8 cellular contexts compared by ENCODE assay signal in the genomic region with DNA sequence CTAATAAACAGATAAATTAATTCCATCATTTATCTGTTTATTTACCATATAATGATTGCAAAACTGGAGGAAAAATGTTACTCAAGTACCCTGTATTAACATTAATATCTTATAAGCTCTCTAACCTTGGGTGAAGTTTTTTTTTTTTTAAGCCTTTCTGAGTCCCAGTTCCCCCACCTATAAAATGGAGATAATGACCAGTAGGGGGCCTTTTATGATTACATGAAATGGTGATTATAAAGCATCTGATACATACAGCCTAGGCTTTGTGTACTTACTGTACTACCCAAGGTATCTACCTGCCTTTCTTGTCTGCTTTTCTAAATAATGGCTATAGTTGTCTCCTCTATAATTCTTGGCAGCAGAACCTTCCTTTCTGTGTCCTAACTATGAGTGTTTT. TPM values are rescaled to one million over a fixed set of nuclear protein-coding genes. Genes with fewer than 3 reads are reported as not detected.
DNase-seq lines count a peak whose midpoint lies in the region; ATAC-seq lines count a peak whose summit lies in the region.

No MANE protein-coding gene starts in this region.

- H3K9me3 Mint-ChIP-seq in activated T-helper 17 cell treated with anti-CD3 and anti-CD28 coated beads, Interleukin-2, amount 50 U/mL, for 72 hours = no peaks in the 10 kb centered on the region

- H4K8ac ChIP-seq in mesenchymal stem cell (ENCODE audit: low read length) = no peak overlapping the region

- no peaks in the 10 kb centered on the region for H3K4me1 ChIP-seq in mesenchymal stem cell (ENCODE audit: control insufficient read depth, insufficient read depth, low read depth, low read length)

- peak; percentile 59 for ATAC-seq in activated T-helper 17 cell treated with anti-CD3 and anti-CD28 coated beads, Interleukin-2, amount 50 U/mL, for 72 hours (replicated peaks)
- no peak for ATAC-seq in GM18517 (IDR thresholded peaks at IDR 0.05; ENCODE audit: unreplicated experiment)

- H2BK5ac ChIP-seq in mesenchymal stem cell (ENCODE audit: low read depth, low read length, poor library complexity, severe bottlenecking) = no peak overlapping the region

- H3K23ac ChIP-seq in mesenchymal stem cell (ENCODE audit: low read length in 2 of 2) = no peak overlapping the region

- H2BK15ac ChIP-seq in mesenchymal stem cell (ENCODE audit: low read depth, poor library complexity, severe bottlenecking) = no peak overlapping the region

- no peak overlapping the region for H3K4me2 ChIP-seq in mesenchymal stem cell (ENCODE audit: low read length, poor library complexity, severe bottlenecking)

- DNase-seq in DMS 273 treated with DMSO at 0.1 percent for 48 hours (lab: John Stamatoyannopoulos, UW) (peak; percentile 10), LoVo (ENCODE audit: low spot score) (peak; percentile 54), mesenchymal stem cell (peak; percentile 49), H7 (no peak), kidney glomerular epithelial cell (lab: John Stamatoyannopoulos, UW) (no peak)
- no peak for DNase-seq in activated naive CD4-positive, alpha-beta T cell treated with Interleukin-2 at 50 U/mL for 16 hours

- H3K27me3 ChIP-seq in mesenchymal stem cell (ENCODE audit: control insufficient read depth in 1 of 2, insufficient read depth in 1 of 2, low read length in 2 of 2) (peaks cover 3 to 10% of the 10 kb centered on the region in 2 experiments), H7 (ENCODE audit: control insufficient read depth, insufficient read depth, low read length) (no peaks in the 10 kb centered on the region)

- no peaks in the 10 kb centered on the region for H3K9me3 ChIP-seq in mesenchymal stem cell (ENCODE audit: control insufficient read depth, low read length)

- H2AK5ac ChIP-seq in mesenchymal stem cell (ENCODE audit: low read length, severe bottlenecking) = no peak overlapping the region

- H3K36me3 Mint-ChIP-seq in activated T-helper 17 cell treated with anti-CD3 and anti-CD28 coated beads, Interleukin-2, amount 50 U/mL, for 72 hours (ENCODE audit: low read depth) = no peaks in the 10 kb centered on the region

- H3K36me3 ChIP-seq in mesenchymal stem cell (ENCODE audit: control insufficient read depth in 1 of 2, insufficient read depth in 2 of 2, low read depth in 1 of 2, low read length in 2 of 2) = no peaks in the 10 kb centered on the region
- no peaks in the 10 kb centered on the region for H3K36me3 ChIP-seq in H7 (replicated peaks; ENCODE audit: control insufficient read depth, insufficient read depth, low read length)

- H4K91ac ChIP-seq in mesenchymal stem cell (ENCODE audit: low read length) = no peak overlapping the region

- H3K4ac ChIP-seq in mesenchymal stem cell (ENCODE audit: low read depth in 1 of 2, low read length in 2 of 2) = no peak overlapping the region

- no peaks in the 10 kb centered on the region for H3K79me1 ChIP-seq in mesenchymal stem cell (replicated peaks; ENCODE audit: low read length, poor library complexity, severe bottlenecking)

- no peak overlapping the region for H2BK12ac ChIP-seq in mesenchymal stem cell (ENCODE audit: low read length in 2 of 2)

- no peaks in the 10 kb centered on the region for H3K27me3 Mint-ChIP-seq in activated T-helper 17 cell treated with anti-CD3 and anti-CD28 coated beads, Interleukin-2, amount 50 U/mL, for 72 hours

- no peak overlapping the region for H3K27ac ChIP-seq in mesenchymal stem cell (ENCODE audit: low read length, poor library complexity, severe bottlenecking)

- H3K14ac ChIP-seq in mesenchymal stem cell (ENCODE audit: low read length in 2 of 2) = no peak overlapping the region

- no peak overlapping the region for H3K27ac Mint-ChIP-seq in activated T-helper 17 cell treated with anti-CD3 and anti-CD28 coated beads, Interleukin-2, amount 50 U/mL, for 72 hours

- H2AFZ ChIP-seq in mesenchymal stem cell (ENCODE audit: low read depth, low read length) = no peak overlapping the region

- H3K4me3 Mint-ChIP-seq in activated T-helper 17 cell treated with anti-CD3 and anti-CD28 coated beads, Interleukin-2, amount 50 U/mL, for 72 hours = no peak overlapping the region

- no peak overlapping the region for H3K18ac ChIP-seq in mesenchymal stem cell (ENCODE audit: low read depth in 1 of 2, low read length in 2 of 2)

- H2BK120ac ChIP-seq in mesenchymal stem cell (ENCODE audit: low read depth, low read length) = no peak overlapping the region

- no peak overlapping the region for H3K9ac ChIP-seq in mesenchymal stem cell (ENCODE audit: low read length)

- no peaks in the 10 kb centered on the region for H3K4me1 Mint-ChIP-seq in activated T-helper 17 cell treated with anti-CD3 and anti-CD28 coated beads, Interleukin-2, amount 50 U/mL, for 72 hours

- H3K4me3 ChIP-seq in mesenchymal stem cell (ENCODE audit: insufficient read depth in 1 of 2, low read depth in 1 of 2, low read length in 2 of 2) (no peak overlapping the region), H7 (ENCODE audit: insufficient read depth, low read depth, low read length) (no peak overlapping the region)

RNA-seq across cellular contexts. Expression of a gene that starts 22.6 kb away (rescaled TPM):
- 1 to 10 TPM in 1 of 2 donors, not detected in 1; 1.6 TPM for total RNA-seq in activated T-helper 17 cell treated with anti-CD3 and anti-CD28 coated beads, Interleukin-2, amount 50 U/mL, for 72 hours
- 0.08 TPM for polyA plus RNA-seq in mesenchymal stem cell (2013, experiment 1 of 2)
- polyA plus RNA-seq in mesenchymal stem cell (2013, experiment 2 of 2) = 0.12 TPM
- 0.44 TPM in 1 of 2 replicates, not detected in the other for total RNA-seq in H7 (2014; rRNA removed; shearing (Covaris generic))

RNA-seq across cellular contexts. Expression of a gene that starts 22.6 kb away (rescaled TPM):
- total RNA-seq in activated T-helper 17 cell treated with anti-CD3 and anti-CD28 coated beads, Interleukin-2, amount 50 U/mL, for 72 hours = 1 to 10 TPM in 1 of 2 donors, under 1 TPM in 1; 0.50 to 4.4 TPM
- 0.12 TPM for polyA plus RNA-seq in mesenchymal stem cell (2013, experiment 1 of 2)
- polyA plus RNA-seq in mesenchymal stem cell (2013, experiment 2 of 2) = 0.01 TPM
- total RNA-seq in H7 (2014; rRNA removed; shearing (Covaris generic)) = 0.89 and 2.1 TPM in 2 replicates

RNA-seq across cellular contexts. Expression of a gene that starts 44.1 kb away (rescaled TPM):
- total RNA-seq in activated T-helper 17 cell treated with anti-CD3 and anti-CD28 coated beads, Interleukin-2, amount 50 U/mL, for 72 hours = under 1 TPM in 1 of 2 donors, not detected in 1; 0.19 TPM
- 8.2 TPM for polyA plus RNA-seq in mesenchymal stem cell (2013, experiment 1 of 2)
- 7.4 TPM for polyA plus RNA-seq in mesenchymal stem cell (2013, experiment 2 of 2)
- 0.44 and 0.80 TPM in 2 replicates for total RNA-seq in H7 (2014; rRNA removed; shearing (Covaris generic))

Comparison
In these comparisons a context has a peak if more than half of its experiments do, and no peak if none do; other contexts are left out.
1. DNase-seq: peak in DMS 273 treated with DMSO at 0.1 percent for 48 hours (single experiment), LoVo (single experiment) and mesenchymal stem cell (single experiment); none in activated naive CD4-positive, alpha-beta T cell treated with Interleukin-2 at 50 U/mL for 16 hours (single experiment), H7 (single experiment) and kidney glomerular epithelial cell (single experiment).